Comparison of ENCODE assay signal across 8 cellular contexts in genomic region chr1:24413350-24414163, GRCh38. TPM values are rescaled to one million over a fixed set of nuclear protein-coding genes. Genes with fewer than 3 reads are reported as not detected.
A peak's percentile ranks its signal among the peaks of the same experiment; 100 is the strongest.
DNase-seq lines count a peak whose midpoint lies in the region; ATAC-seq and TF ChIP-seq lines count a peak whose summit lies in the region.

STPG1 (minus strand) TSS chr1:24413782; CDS start chr1:24401388, 12,394 bp downstream.

- peaks cover 18% of the 10 kb centered on the region for H3K4me1 Mint-ChIP-seq in GM23338

- H3K36me3 ChIP-seq in GM23338 (ENCODE audit: insufficient read depth), result no peaks in the 10 kb centered on the region
- H3K36me3 ChIP-seq in breast epithelium, result no peaks in the 10 kb centered on the region
- H3K36me3 ChIP-seq in iPS-18a (ENCODE audit: control insufficient read depth, low read depth, low read length), result no peaks in the 10 kb centered on the region

- DNase-seq in AG08396 (ENCODE audit: low spot score) (peak; percentile 93), GM23338 (ENCODE audit: low spot score) (peak; percentile 92), NCI-H2107 (lab: John Stamatoyannopoulos, UW) (peak; percentile 90), breast epithelium (ENCODE audit: low spot score in 2 of 2) (peak; percentile 89 to 90), skeletal muscle cell (ENCODE audit: low read depth) (no peak), NK-92 (lab: John Stamatoyannopoulos, UW; ENCODE audit: unreplicated experiment) (no peak)

- TF ChIP-seq POLR2A in breast epithelium (IDR thresholded peaks at IDR 0.05), result peak; percentile 32

- H3K27me3 Mint-ChIP-seq in GM23338 (ENCODE audit: insufficient read depth, low read depth, poor library complexity), result peaks cover 6% of the 10 kb centered on the region

- H3K9me3 ChIP-seq in breast epithelium (no peaks in the 10 kb centered on the region), iPS-18a (ENCODE audit: control insufficient read depth, low read depth, low read length) (no peaks in the 10 kb centered on the region)

- TF ChIP-seq CTCF in GM23338 (conservative IDR thresholded peaks at IDR 0.05; ENCODE audit: low read depth in 2 of 2), result no peak
- no peak for TF ChIP-seq CTCF in VCaP (conservative IDR thresholded peaks at IDR 0.05)
- no peak for TF ChIP-seq CTCF in breast epithelium (IDR thresholded peaks at IDR 0.05)

- peak within 1 kb of the TSS; percentile 67; the same call in 1 of the 2 replicates for H3K27ac Mint-ChIP-seq in GM23338

- peak within 1 kb of the TSS; percentile 80 for H3K9ac ChIP-seq in iPS-18a (ENCODE audit: low read length)

- peak; percentile 52 for ATAC-seq in GM23338

- peak within 1 kb of the TSS; percentile 67 for H3K4me3 ChIP-seq in GM23338
- H3K4me3 ChIP-seq in breast epithelium, result peak within 1 kb of the TSS; percentile 63 to 75 (median 74)
- H3K4me3 ChIP-seq in iPS-18a (ENCODE audit: low read length), result peak within 1 kb of the TSS; percentile 80
- H3K4me3 ChIP-seq in skeletal muscle cell (ENCODE audit: low read depth, low read length), result peak within 1 kb of the TSS; percentile 65

- H3K4me1 ChIP-seq in GM23338 (ENCODE audit: insufficient read depth) (peaks cover 14% of the 10 kb centered on the region), breast epithelium (peaks cover 6 to 8% of the 10 kb centered on the region in 2 donors), iPS-18a (ENCODE audit: control insufficient read depth, low read depth, low read length) (peaks cover 5% of the 10 kb centered on the region)

- H3K27me3 ChIP-seq in GM23338 (ENCODE audit: insufficient read depth) (no peaks in the 10 kb centered on the region), breast epithelium (no peaks in the 10 kb centered on the region), iPS-18a (ENCODE audit: control insufficient read depth, insufficient read depth, low read length) (peaks cover 3% of the 10 kb centered on the region)

- peak within 1 kb of the TSS; percentile 56; the same call in 1 of the 2 replicates for H2AFZ ChIP-seq in GM23338

- H3K9me3 Mint-ChIP-seq in GM23338, result no peaks in the 10 kb centered on the region

- peaks cover 13% of the 10 kb centered on the region for H3K79me2 ChIP-seq in GM23338 (replicated peaks; ENCODE audit: insufficient read depth)

- intact Hi-C loops in breast epithelium (cut with DNase I; ENCODE audit: low total_unique reads), result no loop called here

- H3K4me2 ChIP-seq in GM23338, result peak within 1 kb of the TSS; percentile 79

- no peaks in the 10 kb centered on the region for H4K20me1 ChIP-seq in GM23338 (replicated peaks; ENCODE audit: insufficient read depth)

- H3K4me3 Mint-ChIP-seq in GM23338, result peak within 1 kb of the TSS; percentile 88

- peak within 1 kb of the TSS; percentile 62; the same call in 1 of the 2 replicates for H3K27ac ChIP-seq in GM23338 (ENCODE audit: low read depth)
- H3K27ac ChIP-seq in VCaP, result peak within 1 kb of the TSS; percentile 84
- peak within 1 kb of the TSS; percentile 85 to 90 for H3K27ac ChIP-seq in breast epithelium
- H3K27ac ChIP-seq in iPS-18a (ENCODE audit: low read length), result peak within 1 kb of the TSS; percentile 12

- peaks cover 6% of the 10 kb centered on the region for H3F3A ChIP-seq in GM23338 (replicated peaks; ENCODE audit: low read depth)

- no peaks in the 10 kb centered on the region; the same call in 2 of the 3 replicates for H3K36me3 Mint-ChIP-seq in GM23338 (ENCODE audit: low read depth)

- H3K9me2 ChIP-seq in GM23338 (ENCODE audit: insufficient read depth), result no peaks in the 10 kb centered on the region

TF ChIP-seq in GM23338, 12 proteins besides CTCF, POLR2A, EP300 and RAD21:
- TF ChIP-seq, protein P1, sequence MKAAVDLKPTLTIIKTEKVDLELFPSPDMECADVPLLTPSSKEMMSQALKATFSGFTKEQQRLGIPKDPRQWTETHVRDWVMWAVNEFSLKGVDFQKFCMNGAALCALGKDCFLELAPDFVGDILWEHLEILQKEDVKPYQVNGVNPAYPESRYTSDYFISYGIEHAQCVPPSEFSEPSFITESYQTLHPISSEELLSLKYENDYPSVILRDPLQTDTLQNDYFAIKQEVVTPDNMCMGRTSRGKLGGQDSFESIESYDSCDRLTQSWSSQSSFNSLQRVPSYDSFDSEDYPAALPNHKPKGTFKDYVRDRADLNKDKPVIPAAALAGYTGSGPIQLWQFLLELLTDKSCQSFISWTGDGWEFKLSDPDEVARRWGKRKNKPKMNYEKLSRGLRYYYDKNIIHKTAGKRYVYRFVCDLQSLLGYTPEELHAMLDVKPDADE (IDR thresholded peaks at IDR 0.05), result no peak
- no peak for TF ChIP-seq ZNF114 (CRISPR knock-in tag; IDR thresholded peaks at IDR 0.05)
- TF ChIP-seq JUNB (IDR thresholded peaks at IDR 0.05; ENCODE audit: unreplicated experiment), result no peak
- peak; percentile 76 for TF ChIP-seq POLR2AphosphoS5 (IDR thresholded peaks at IDR 0.05; ENCODE audit: low read depth)

RNA-seq across cellular contexts. Expression of gene STPG1, which starts in this region (rescaled TPM):
- 6.5 and 8.2 TPM in 2 replicates for total RNA-seq in GM23338 (2014; rRNA removed; shearing (Covaris generic))
- 9.9 and 11.4 TPM in 2 replicates for polyA plus RNA-seq in GM23338 (2016; fragmentation: Nextera tagmentation; extraction: Ambion mirVana)
- total RNA-seq in breast epithelium, result 1 to 10 TPM; 3.6 to 6.9 (median 4.6) TPM

Comparison
In these comparisons a context has a peak if more than half of its experiments do, and no peak if none do; other contexts are left out.
1. DNase-seq: peak in AG08396 (single experiment), GM23338 (single experiment), NCI-H2107 (single experiment) and breast epithelium (2 of 2); none in skeletal muscle cell (single experiment) and NK-92 (single experiment).
2. H3K27ac ChIP-seq: peak in every context shown above with its lines; median percentile 88 in breast epithelium; 84 in VCaP; 62 in GM23338; 12 in iPS-18a.
3. Peak in every context shown above with its lines, with median percentiles within 50 percentile points of each other: H3K4me3 ChIP-seq.